In genomic region chr4:64144994-64145393, GRCh38 we compare ENCODE assay signal across 25 cellular contexts.
DNase-seq lines count a peak whose midpoint lies in the region; ATAC-seq and TF ChIP-seq lines count a peak whose summit lies in the region.
"Had no signal": no experiment of that assay in that cellular context is flagged by ENCODE, and none has a peak within 500 bp of the region (broad histone marks: within the 10 kb centered on the region; RNA-seq: fewer than 3 reads in every experiment).

No MANE protein-coding gene starts in this region.

- H3K18ac ChIP-seq in neuronal stem cell (ENCODE audit: low read length): no peak overlapping the region

- H3K23ac ChIP-seq in neuronal stem cell (ENCODE audit: low read depth, low read length, poor library complexity): no peak overlapping the region

- H3K4me3 ChIP-seq in PC-3 (ENCODE audit: low read length): no peak overlapping the region
- no peak overlapping the region for H3K4me3 ChIP-seq in neuronal stem cell (ENCODE audit: low read length in 2 of 2)
- H3K4me3 ChIP-seq: esophagus muscularis mucosa, right lobe of liver, SJSA1, uterus had no signal

- H3K27me3 ChIP-seq in PC-3 (ENCODE audit: low read length) (no peaks in the 10 kb centered on the region), neuronal stem cell (ENCODE audit: control insufficient read depth in 3 of 3, insufficient read depth in 3 of 3, low read depth in 1 of 3, low read length in 3 of 3) (no peaks in the 10 kb centered on the region)
- H3K27me3 ChIP-seq: brain microvascular endothelial cell, esophagus muscularis mucosa, right lobe of liver, SJSA1, uterus had no signal

- H2BK15ac ChIP-seq in neuronal stem cell (ENCODE audit: low read length): no peak overlapping the region

- H3K9me3 ChIP-seq in PC-3 (ENCODE audit: low read length): peaks cover 20% of the 10 kb centered on the region
- peaks cover 0 to 10% of the 10 kb centered on the region in 2 donors for H3K9me3 ChIP-seq in neuronal stem cell (replicated peaks in 1 of 2; ENCODE audit: control insufficient read depth in 2 of 2, insufficient read depth in 1 of 2, low read depth in 1 of 2, low read length in 2 of 2)
- H3K9me3 ChIP-seq: Caco-2, right lobe of liver, SJSA1, uterus had no signal

- no peak overlapping the region for H2BK120ac ChIP-seq in neuronal stem cell (ENCODE audit: low read depth, low read length)

- DNase-seq in DMS153 (lab: John Stamatoyannopoulos, UW) (peak; percentile 35), DMS153 treated with DMSO at 0.1 percent for 48 hours (lab: John Stamatoyannopoulos, UW; ENCODE audit: unreplicated experiment) (no peak), NCI-H1105 treated with DMSO at 0.1 percent for 48 hours (lab: John Stamatoyannopoulos, UW) (peak; percentile 76), PC-3 (peak; percentile 73), neuronal stem cell (ENCODE audit: low spot score) (no peak), GM13976 (ENCODE audit: low spot score) (no peak), SIG-M5 treated with dmso at 0.1 percent for 504 hours (lab: John Stamatoyannopoulos, UW; ENCODE audit: unreplicated experiment) (no peak)
- DNase-seq: 8988T; activated B cell treated with CpG ODN at 0.5 μM for 24 hours; activated CD4-positive, alpha-beta T cell treated with anti-CD3 and anti-CD28 coated beads, Interleukin-2, amount 50 U/mL, for 48 hours; activated effector memory CD4-positive, alpha-beta T cell treated with anti-CD3 and anti-CD28 coated beads, Interleukin-2, amount 50 U/mL, for 16 hours; brain microvascular endothelial cell; Caco-2; effector memory CD4-positive, alpha-beta T cell; KBM-7; naive thymus-derived CD4-positive, alpha-beta T cell; NCI-H510A; right lobe of liver; stimulated activated CD4-positive, alpha-beta T cell treated with anti-CD3 and anti-CD28 coated beads, Interleukin-15, amount 100 ng/mL, for 24 hours; substantia nigra; T-helper 17 cell had no signal

- WGBS in neuronal stem cell (ENCODE audit: extremely low coverage in 2 of 2, insufficient read length in 2 of 2, insufficient replicate concordance in 1 of 2), 2 donors: no CpG with 5 or more reads among the region's 1 CpG

- intact Hi-C loops in PC-3 (cut with micrococcal nuclease): no loop called here

- no peaks in the 10 kb centered on the region for H3K9me2 ChIP-seq in PC-3 (replicated peaks; ENCODE audit: low read length)

- in situ Hi-C loops in GM13976 (cut with MboI; ENCODE audit: low sequenced_read_pairs, unreplicated experiment): no loop called here

- H4K91ac ChIP-seq in neuronal stem cell (ENCODE audit: low read depth, low read length, poor library complexity): no peak overlapping the region

- H2BK5ac ChIP-seq in neuronal stem cell (ENCODE audit: low read length): no peak overlapping the region

- no peaks in the 10 kb centered on the region for H3K79me2 ChIP-seq in PC-3 (ENCODE audit: low read length)

- H3K79me1 ChIP-seq in neuronal stem cell (ENCODE audit: low read depth, low read length): no peaks in the 10 kb centered on the region

- no peak overlapping the region for H2BK12ac ChIP-seq in neuronal stem cell (ENCODE audit: low read length)

- no peak; the same call in 1 of the 2 replicates for ATAC-seq in PC-3
- ATAC-seq in GM19328 (IDR thresholded peaks at IDR 0.05; ENCODE audit: unreplicated experiment): no peak
- ATAC-seq: naive thymus-derived CD4-positive, alpha-beta T cell; right lobe of liver; T-helper 17 cell had no signal

- H4K8ac ChIP-seq in neuronal stem cell (ENCODE audit: low read depth, low read length): no peak overlapping the region

- no peak overlapping the region for H3K4me2 ChIP-seq in PC-3 (ENCODE audit: low read length)
- no peak overlapping the region for H3K4me2 ChIP-seq in neuronal stem cell (ENCODE audit: insufficient read depth, low read length, poor library complexity, severe bottlenecking)

- no peak overlapping the region for H3K14ac ChIP-seq in neuronal stem cell (ENCODE audit: low read length)

- H2AFZ ChIP-seq in PC-3 (ENCODE audit: low read length): no peak overlapping the region
- peak overlapping the region; percentile 22 for H2AFZ ChIP-seq in neuronal stem cell (ENCODE audit: low read length)

- H3K9ac ChIP-seq in PC-3 (ENCODE audit: low read length) (no peak overlapping the region), neuronal stem cell (ENCODE audit: low read depth, low read length, poor library complexity) (no peak overlapping the region)

- TF ChIP-seq CTCF in PC-3 (conservative IDR thresholded peaks at IDR 0.05; ENCODE audit: low read depth, low read length) (no peak), GM13976 (IDR thresholded peaks at IDR 0.05; ENCODE audit: borderline replicate concordance, control extremely low read depth, extremely low read depth, insufficient read depth, missing control alignments) (no peak)

- no peak overlapping the region for H2AK5ac ChIP-seq in neuronal stem cell (ENCODE audit: low read depth, low read length)

- H3K36me3 ChIP-seq in PC-3 (ENCODE audit: low read depth, low read length) (peaks cover 5% of the 10 kb centered on the region; the same call in 1 of the 2 replicates), neuronal stem cell (replicated peaks in 1 of 2; ENCODE audit: control insufficient read depth in 2 of 2, insufficient read depth in 2 of 2, low read length in 2 of 2) (no peaks in the 10 kb centered on the region)
- H3K36me3 ChIP-seq: brain microvascular endothelial cell, esophagus muscularis mucosa, right lobe of liver, SJSA1, uterus had no signal

- H3K27ac ChIP-seq in PC-3 (ENCODE audit: low read length) (no peak overlapping the region), neuronal stem cell (replicated peaks; ENCODE audit: low read length) (no peak overlapping the region)
- H3K27ac ChIP-seq: brain microvascular endothelial cell, esophagus muscularis mucosa, right lobe of liver, SJSA1, uterus had no signal

- no TSS peak for BruUV-seq in PC-3 (replicated peaks; lab: Mats Ljungman, UMichigan)

- POLR2A ChIA-PET in PC-3 (lab: Charles Lee; ENCODE audit: unreplicated experiment): no interaction called here

- CTCF ChIA-PET in PC-3 (lab: Charles Lee): no interaction called here

- no peaks in the 10 kb centered on the region for H3F3A ChIP-seq in PC-3 (ENCODE audit: low read length, unreplicated experiment)

- no peaks in the 10 kb centered on the region for H4K20me1 ChIP-seq in PC-3 (ENCODE audit: low read length)

- 0 out of 2 replicates have a peak, but pooled peaks cover 4% of the 10 kb centered on the region for H3K4me1 ChIP-seq in PC-3 (ENCODE audit: insufficient read depth, low read length)
- peaks cover 0 to 8% of the 10 kb centered on the region in 2 donors for H3K4me1 ChIP-seq in neuronal stem cell (ENCODE audit: control insufficient read depth in 2 of 2, insufficient read depth in 1 of 2, low read depth in 1 of 2, low read length in 2 of 2)
- H3K4me1 ChIP-seq: right lobe of liver, SJSA1, uterus had no signal

- H3K4ac ChIP-seq in neuronal stem cell (ENCODE audit: low read length): no peak overlapping the region

Comparison
In these comparisons a context has a peak if more than half of its experiments do, and no peak if none do; other contexts are left out.
1. DNase-seq: peak in DMS153 (single experiment), NCI-H1105 treated with DMSO at 0.1 percent for 48 hours (single experiment) and PC-3 (single experiment); none in DMS153 treated with DMSO at 0.1 percent for 48 hours (single experiment), neuronal stem cell (single experiment), GM13976 (single experiment) and SIG-M5 treated with dmso at 0.1 percent for 504 hours (single experiment).